19 cellular contexts compared by ENCODE assay signal in genomic region chr18:13416208-13416607, GRCh38.
A peak's percentile ranks its signal among the peaks of the same experiment; 100 is the strongest.
DNase-seq lines count a peak whose midpoint lies in the region; ATAC-seq lines count a peak whose summit lies in the region.
"Had no signal": no experiment of that assay in that cellular context is flagged by ENCODE, and none has a peak within 500 bp of the region (broad histone marks: within the 10 kb centered on the region; RNA-seq: fewer than 3 reads in every experiment).

No MANE protein-coding gene starts in this region.

- H3K4me1 Mint-ChIP-seq in activated naive CD8-positive, alpha-beta T cell (ENCODE audit: low read depth), result peaks cover 23% of the 10 kb centered on the region
- H3K4me1 Mint-ChIP-seq: memory B cell, neural crest cell had no signal

- peaks cover 11% of the 10 kb centered on the region for H3K36me3 Mint-ChIP-seq in activated naive CD8-positive, alpha-beta T cell
- H3K36me3 Mint-ChIP-seq: memory B cell had no signal

- ATAC-seq in Right ventricle myocardium superior (ENCODE audit: poor library complexity) (peak; percentile 38), Right ventricle myocardium inferior (no peak), left ventricle myocardium superior (peak; percentile 40)
- ATAC-seq: effector memory CD8-positive, alpha-beta T cell; foreskin keratinocyte had no signal

- H3K27me3 Mint-ChIP-seq in activated naive CD8-positive, alpha-beta T cell, result no peaks in the 10 kb centered on the region
- H3K27me3 Mint-ChIP-seq: effector memory CD8-positive, alpha-beta T cell had no signal

- peak overlapping the region; percentile 18 for H3K4me3 Mint-ChIP-seq in activated naive CD8-positive, alpha-beta T cell
- H3K4me3 Mint-ChIP-seq: effector memory CD8-positive, alpha-beta T cell; memory B cell; neural crest cell; T-helper 2 cell treated with Interferon-gamma antibody and Interleukin-4, amounts not matched to agents 5 μg/mL and 100 μg/mL, for 36 hours had no signal

- H3K27ac Mint-ChIP-seq in activated naive CD8-positive, alpha-beta T cell, result peak overlapping the region; percentile 8
- H3K27ac Mint-ChIP-seq: activated T-helper 2 cell treated with anti-CD3 and anti-CD28 coated beads, Interferon-gamma antibody, Interleukin-2, Interleukin-4, amounts not matched to agents 10 μg/mL and 5 μg/mL and 100 μg/mL, durations not matched to agents 14 hours and 24 hours and 36 hours; effector memory CD8-positive, alpha-beta T cell; memory B cell; T-helper 2 cell treated with Interferon-gamma antibody and Interleukin-4, amounts not matched to agents 5 μg/mL and 100 μg/mL, for 36 hours had no signal

- DNase-seq in Right ventricle myocardium superior, result no peak
- no peak for DNase-seq in Right ventricle myocardium inferior (ENCODE audit: missing footprints)
- DNase-seq in left ventricle myocardium superior, result no peak
- DNase-seq in NCI-H2196 (lab: John Stamatoyannopoulos, UW; ENCODE audit: unreplicated experiment), result no peak
- DNase-seq in globus pallidus (ENCODE audit: low spot score), result no peak
- no peak for DNase-seq in HuH-7.5 (ENCODE audit: low spot score)
- DNase-seq in NCI-H1092 (lab: John Stamatoyannopoulos, UW), result no peak
- DNase-seq: activated CD4-positive, alpha-beta T cell treated with anti-CD3 and anti-CD28 coated beads for 4 hours; effector memory CD8-positive, alpha-beta T cell; foreskin keratinocyte; NCI-H82; right lobe of liver; SHP77; stimulated activated CD4-positive, alpha-beta T cell treated with anti-CD3 and anti-CD28 coated beads, Interleukin-2, amount 100 ng/mL, for 24 hours had no signal

- intact Hi-C loops in Right ventricle myocardium superior (cut with DNase I) (no loop called here), Right ventricle myocardium inferior (cut with DNase I) (loop anchor here (5.0 kb wide), 3 partner anchors 34 to 194 kb away; no protein-coding TSS in a partner anchor), left ventricle myocardium superior (cut with micrococcal nuclease) (loop anchor here (10.0 kb wide), 1 partner anchor 59 kb away; no protein-coding TSS in a partner anchor)

- no peaks in the 10 kb centered on the region for H3K9me3 Mint-ChIP-seq in activated naive CD8-positive, alpha-beta T cell (ENCODE audit: low read depth)
